21 cellular contexts compared by ENCODE assay signal in the genomic region with DNA sequence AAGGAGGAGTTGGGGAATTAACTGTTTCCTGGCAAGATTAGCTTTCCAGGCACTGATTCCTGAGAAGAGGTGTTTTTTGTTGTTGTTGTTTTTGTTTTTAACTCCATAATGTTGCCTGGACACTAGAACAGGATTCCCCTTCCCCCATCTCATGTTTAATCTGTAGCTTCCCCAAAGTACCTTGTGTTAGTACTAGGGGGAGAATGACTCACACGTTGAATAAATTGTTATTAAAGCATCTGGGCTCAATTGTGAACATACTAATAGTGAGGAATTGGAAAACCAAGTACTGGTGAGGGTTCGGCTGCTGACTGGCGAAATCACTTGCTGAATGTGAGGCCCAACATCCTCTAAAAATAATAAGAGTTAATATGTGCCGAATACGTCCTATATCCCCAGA. TPM values are rescaled to one million over a fixed set of nuclear protein-coding genes. Genes with fewer than 3 reads are reported as not detected.
DNase-seq lines count a peak whose midpoint lies in the region; ATAC-seq and TF ChIP-seq lines count a peak whose summit lies in the region.
"Had no signal": no experiment of that assay in that cellular context is flagged by ENCODE, and none has a peak within 500 bp of the region (broad histone marks: within the 10 kb centered on the region; RNA-seq: fewer than 3 reads in every experiment).

No MANE protein-coding gene starts in this region.

- no peak for TF ChIP-seq CTCF in Loucy (conservative IDR thresholded peaks at IDR 0.05; ENCODE audit: low read length)

- no peak overlapping the region for H4K91ac ChIP-seq in mesenchymal stem cell (ENCODE audit: low read length)

- H3K79me2 ChIP-seq in Loucy (ENCODE audit: insufficient read depth, low read length), result peaks cover 36% of the 10 kb centered on the region

- H3K9ac ChIP-seq in Loucy (ENCODE audit: low read depth, low read length, poor library complexity, severe bottlenecking) (no peak overlapping the region), mesenchymal stem cell (ENCODE audit: low read length) (no peak overlapping the region)

- H3K9me3 Mint-ChIP-seq in stimulated activated naive CD8-positive, alpha-beta T cell treated with anti-CD3 and anti-CD28 coated beads, Interleukin-15, Interleukin-2, amounts not matched to agents 100 ng/mL and 50 ng/mL, for 24 hours, result peaks cover 3% of the 10 kb centered on the region
- peaks cover 8 to 21% of the 10 kb centered on the region in 2 donors for H3K9me3 Mint-ChIP-seq in stimulated activated naive CD8-positive, alpha-beta T cell treated with anti-CD3 and anti-CD28 coated beads, Interleukin-15, amount 100 ng/mL, for 72 hours

- H2BK5ac ChIP-seq in mesenchymal stem cell (ENCODE audit: low read depth, low read length, poor library complexity, severe bottlenecking), result no peak overlapping the region

- peak overlapping the region; percentile 17 for H3K27ac Mint-ChIP-seq in stimulated activated naive CD8-positive, alpha-beta T cell treated with anti-CD3 and anti-CD28 coated beads, Interleukin-15, Interleukin-2, amounts not matched to agents 100 ng/mL and 50 ng/mL, for 24 hours
- no peak overlapping the region for H3K27ac Mint-ChIP-seq in stimulated activated naive CD8-positive, alpha-beta T cell treated with anti-CD3 and anti-CD28 coated beads, Interleukin-15, amount 100 ng/mL, for 72 hours

- H2AFZ ChIP-seq in Loucy (ENCODE audit: low read length) (no peak overlapping the region), mesenchymal stem cell (ENCODE audit: low read depth, low read length) (no peak overlapping the region)

- H3K14ac ChIP-seq in mesenchymal stem cell (ENCODE audit: low read length in 2 of 2), result no peak overlapping the region

- H3K9me3 ChIP-seq in Loucy (ENCODE audit: insufficient read depth, low read depth, low read length), result 0 out of 2 replicates have a peak, but pooled peaks cover 2% of the 10 kb centered on the region
- no peaks in the 10 kb centered on the region for H3K9me3 ChIP-seq in mesenchymal stem cell (ENCODE audit: control insufficient read depth, low read length)
- H3K9me3 ChIP-seq: heart left ventricle, right lobe of liver, SJSA1, tibial artery had no signal

- no peak overlapping the region for H2AK5ac ChIP-seq in mesenchymal stem cell (ENCODE audit: low read length, severe bottlenecking)

- H2BK120ac ChIP-seq in mesenchymal stem cell (ENCODE audit: low read depth, low read length), result no peak overlapping the region

- DNase-seq in stimulated activated naive CD8-positive, alpha-beta T cell treated with anti-CD3 and anti-CD28 coated beads, Interleukin-15, amount 100 ng/mL, for 72 hours, result no peak
- peak; percentile 37 for DNase-seq in mesenchymal stem cell
- DNase-seq in epidermal melanocyte (ENCODE audit: insufficient read length, low spot score), result no peak
- no peak for DNase-seq in Right ventricle myocardium inferior (ENCODE audit: missing footprints)
- no peak for DNase-seq in stimulated activated naive CD4-positive, alpha-beta T cell treated with Interleukin-2 at 50 U/mL for 16 hours (lab: John Stamatoyannopoulos, UW)
- no peak for DNase-seq in COR-L47 (lab: John Stamatoyannopoulos, UW)
- DNase-seq: DMS79 treated with DMSO at 0.1 percent for 48 hours; heart left ventricle; islet precursor cell; mammary epithelial cell; MV-4-11; NCI-H1930; NCI-H510A; right lobe of liver; stimulated activated CD4-positive, alpha-beta T cell treated with anti-CD3 and anti-CD28 coated beads, Interleukin-2, amount 100 ng/mL, for 48 hours; stimulated activated CD8-positive, alpha-beta memory T cell treated with anti-CD3 and anti-CD28 coated beads, Interleukin-4, amount 100 ng/mL, for 48 hours; tibial artery had no signal

- H3F3A ChIP-seq in Loucy (ENCODE audit: low read depth), result no peaks in the 10 kb centered on the region

- H3K36me3 ChIP-seq in Loucy (ENCODE audit: insufficient read depth, low read length) (no peaks in the 10 kb centered on the region), mesenchymal stem cell (ENCODE audit: control insufficient read depth in 1 of 2, insufficient read depth in 2 of 2, low read depth in 1 of 2, low read length in 2 of 2) (no peaks in the 10 kb centered on the region)
- H3K36me3 ChIP-seq: heart left ventricle, right lobe of liver, SJSA1, tibial artery had no signal

- no peaks in the 10 kb centered on the region for H3K9me2 ChIP-seq in Loucy (replicated peaks; ENCODE audit: low read depth, low read length)

- H2BK15ac ChIP-seq in mesenchymal stem cell (ENCODE audit: low read depth, poor library complexity, severe bottlenecking), result no peak overlapping the region

- H3K23ac ChIP-seq in mesenchymal stem cell (ENCODE audit: low read length in 2 of 2), result no peak overlapping the region

- no peak overlapping the region for H4K8ac ChIP-seq in mesenchymal stem cell (ENCODE audit: low read length)

- H3K4me1 Mint-ChIP-seq in stimulated activated naive CD8-positive, alpha-beta T cell treated with anti-CD3 and anti-CD28 coated beads, Interleukin-15, Interleukin-2, amounts not matched to agents 100 ng/mL and 50 ng/mL, for 24 hours (ENCODE audit: low read depth), result peaks cover 38% of the 10 kb centered on the region
- H3K4me1 Mint-ChIP-seq in stimulated activated naive CD8-positive, alpha-beta T cell treated with anti-CD3 and anti-CD28 coated beads, Interleukin-15, amount 100 ng/mL, for 72 hours, result peaks cover 25% of the 10 kb centered on the region

- H3K79me1 ChIP-seq in mesenchymal stem cell (replicated peaks; ENCODE audit: low read length, poor library complexity, severe bottlenecking), result peaks cover 2% of the 10 kb centered on the region

- H3K27me3 ChIP-seq in Loucy (ENCODE audit: insufficient read depth, low read length, poor library complexity, severe bottlenecking) (no peaks in the 10 kb centered on the region), mesenchymal stem cell (ENCODE audit: control insufficient read depth in 1 of 2, insufficient read depth in 1 of 2, low read length in 2 of 2) (no peaks in the 10 kb centered on the region)
- H3K27me3 ChIP-seq: heart left ventricle, right lobe of liver, SJSA1 had no signal

- H3K27me3 Mint-ChIP-seq in stimulated activated naive CD8-positive, alpha-beta T cell treated with anti-CD3 and anti-CD28 coated beads, Interleukin-15, Interleukin-2, amounts not matched to agents 100 ng/mL and 50 ng/mL, for 24 hours, result no peaks in the 10 kb centered on the region
- no peaks in the 10 kb centered on the region for H3K27me3 Mint-ChIP-seq in stimulated activated naive CD8-positive, alpha-beta T cell treated with anti-CD3 and anti-CD28 coated beads, Interleukin-15, amount 100 ng/mL, for 72 hours

- H3K4me3 ChIP-seq in Loucy (ENCODE audit: low read length, poor library complexity, severe bottlenecking), result peak overlapping the region; percentile 87
- no peak overlapping the region for H3K4me3 ChIP-seq in mesenchymal stem cell (ENCODE audit: insufficient read depth in 1 of 2, low read depth in 1 of 2, low read length in 2 of 2)
- H3K4me3 ChIP-seq: right lobe of liver, SJSA1, tibial artery had no signal

- no peak overlapping the region for H3K4me3 Mint-ChIP-seq in stimulated activated naive CD8-positive, alpha-beta T cell treated with anti-CD3 and anti-CD28 coated beads, Interleukin-15, Interleukin-2, amounts not matched to agents 100 ng/mL and 50 ng/mL, for 24 hours
- H3K4me3 Mint-ChIP-seq in stimulated activated naive CD8-positive, alpha-beta T cell treated with anti-CD3 and anti-CD28 coated beads, Interleukin-15, amount 100 ng/mL, for 72 hours, result no peak overlapping the region

- no peak for ATAC-seq in stimulated activated naive CD8-positive, alpha-beta T cell treated with anti-CD3 and anti-CD28 coated beads, Interleukin-15, amount 100 ng/mL, for 72 hours
- ATAC-seq in Right ventricle myocardium inferior, result no peak
- ATAC-seq: esophagus mucosa, heart left ventricle, right lobe of liver had no signal

- 80% methylated on average over 5 of the region's 5 CpGs for WGBS in mesenchymal stem cell

- H3K4me2 ChIP-seq in Loucy (ENCODE audit: low read depth, low read length, poor library complexity, severe bottlenecking) (peak overlapping the region; percentile 84), mesenchymal stem cell (ENCODE audit: low read length, poor library complexity, severe bottlenecking) (no peak overlapping the region)

- peaks cover 46% of the 10 kb centered on the region for H3K4me1 ChIP-seq in Loucy (ENCODE audit: insufficient read depth, low read length, poor library complexity, severe bottlenecking)
- peaks cover 3% of the 10 kb centered on the region for H3K4me1 ChIP-seq in mesenchymal stem cell (ENCODE audit: control insufficient read depth, insufficient read depth, low read depth, low read length)

- peaks cover 13% of the 10 kb centered on the region for H3K36me3 Mint-ChIP-seq in stimulated activated naive CD8-positive, alpha-beta T cell treated with anti-CD3 and anti-CD28 coated beads, Interleukin-15, Interleukin-2, amounts not matched to agents 100 ng/mL and 50 ng/mL, for 24 hours (ENCODE audit: low read depth)

- H3K4ac ChIP-seq in mesenchymal stem cell (ENCODE audit: low read depth in 1 of 2, low read length in 2 of 2), result no peak overlapping the region

- H3K18ac ChIP-seq in mesenchymal stem cell (ENCODE audit: low read depth in 1 of 2, low read length in 2 of 2), result no peak overlapping the region

- intact Hi-C loops in Right ventricle myocardium inferior (cut with DNase I), result no loop called here

- H2BK12ac ChIP-seq in mesenchymal stem cell (ENCODE audit: low read length in 2 of 2), result no peak overlapping the region

- peaks cover 23% of the 10 kb centered on the region for H4K20me1 ChIP-seq in Loucy (ENCODE audit: insufficient read depth, low read length, poor library complexity, severe bottlenecking)

- no peak overlapping the region for H3K27ac ChIP-seq in mesenchymal stem cell (ENCODE audit: low read length, poor library complexity, severe bottlenecking)
- H3K27ac ChIP-seq: right lobe of liver, SJSA1, tibial artery had no signal

RNA-seq across cellular contexts. Expression of gene GNG2, which starts 1.3 kb away (rescaled TPM):
- polyA plus RNA-seq in mesenchymal stem cell (2013, experiment 1 of 2), result 57.8 TPM
- polyA plus RNA-seq in mesenchymal stem cell (2013, experiment 2 of 2), result 57.5 TPM
- 15.5 TPM for total RNA-seq in Right ventricle myocardium inferior
